24 cellular contexts compared by ENCODE assay signal in the genomic region with DNA sequence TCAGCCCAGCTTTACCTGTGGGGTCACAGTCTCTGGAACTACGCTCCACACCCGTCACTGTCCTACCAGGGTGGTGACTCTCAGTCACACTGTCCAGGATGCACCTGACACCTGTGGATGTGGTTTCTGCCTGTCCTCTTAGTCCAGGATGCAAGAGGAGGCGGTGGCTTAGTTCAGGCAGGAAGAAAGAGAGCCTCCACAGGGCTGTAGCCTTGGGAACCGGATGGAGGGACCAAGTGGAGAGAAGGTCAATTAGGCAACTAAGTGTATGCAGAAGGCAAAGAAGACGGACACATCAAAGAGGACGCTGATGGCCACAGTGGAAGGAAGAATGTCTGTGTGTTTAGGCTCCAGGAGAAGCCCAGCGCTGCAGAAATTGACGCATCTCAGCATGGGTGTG.
"Had no signal": no experiment of that assay in that cellular context is flagged by ENCODE, and none has a peak within 500 bp of the region (broad histone marks: within the 10 kb centered on the region; RNA-seq: fewer than 3 reads in every experiment).

No MANE protein-coding gene starts in this region.

- H3K4me1 ChIP-seq: breast epithelium had no signal

- ATAC-seq: activated CD8-positive, alpha-beta memory T cell treated with anti-CD3 and anti-CD28 coated beads, Interleukin-2, amount 10 ng/mL, durations not matched to agents 7 days and 5 days had no signal

- H3K36me3 ChIP-seq: breast epithelium had no signal

- H3K4me3 ChIP-seq: breast epithelium had no signal

- H3K27ac Mint-ChIP-seq: activated B cell treated with CpG ODN at 0.5 μM for 24 hours; activated CD4-positive, alpha-beta T cell treated with anti-CD3 and anti-CD28 coated beads, Interleukin-2, amount 10 ng/mL, durations not matched to agents 24 days and 14 days; activated CD8-positive, alpha-beta memory T cell treated with anti-CD3 and anti-CD28 coated beads, Interleukin-2, amount 10 ng/mL, durations not matched to agents 7 days and 5 days; activated naive CD4-positive, alpha-beta T cell treated with anti-CD3 and anti-CD28 coated beads, Interleukin-2, amount 50 U/mL, for 24 hours; activated T-cell treated with anti-CD3 and anti-CD28 coated beads, Interleukin-2, amount 50 U/mL, for 24 hours had no signal

- H3K27ac ChIP-seq: breast epithelium had no signal

- H3K9me3 ChIP-seq: breast epithelium had no signal

- DNase-seq: activated B cell treated with CpG ODN at 0.5 μM for 24 hours; activated CD4-positive, alpha-beta T cell treated with anti-CD3 and anti-CD28 coated beads for 1 hour; activated CD4-positive, alpha-beta T cell treated with anti-CD3 and anti-CD28 coated beads, Interleukin-2, amount 10 ng/mL, durations not matched to agents 24 days and 14 days; activated CD4-positive, alpha-beta T cell treated with anti-CD3 and anti-CD28 coated beads, Interleukin-2, amount 50 U/mL, for 48 hours; activated CD8-positive, alpha-beta memory T cell treated with anti-CD3 and anti-CD28 coated beads, Interleukin-2, amount 10 ng/mL, durations not matched to agents 7 days and 5 days; activated effector memory CD4-positive, alpha-beta T cell treated with Interleukin-2 at 50 U/mL for 16 hours; activated naive CD4-positive, alpha-beta T cell; aorta; caudate nucleus; Kasumi-1; NCI-H1048; NCI-H1930; NCI-H2171; NCI-H2227 treated with DMSO at 0.1 percent for 48 hours; NCI-H446 treated with DMSO at 0.1 percent for 48 hours; NCI-H526; NCI-H774; SHP77 treated with DMSO at 0.1 percent for 48 hours; T-helper 2 cell; T1000 had no signal

- H3K36me3 Mint-ChIP-seq: activated CD8-positive, alpha-beta memory T cell treated with anti-CD3 and anti-CD28 coated beads, Interleukin-2, amount 10 ng/mL, durations not matched to agents 7 days and 5 days; activated naive CD4-positive, alpha-beta T cell treated with anti-CD3 and anti-CD28 coated beads, Interleukin-2, amount 50 U/mL, for 24 hours had no signal

- H3K27me3 ChIP-seq: breast epithelium had no signal

- H3K9me3 Mint-ChIP-seq: activated B cell treated with CpG ODN at 0.5 μM for 24 hours; activated CD4-positive, alpha-beta T cell treated with anti-CD3 and anti-CD28 coated beads, Interleukin-2, amount 10 ng/mL, durations not matched to agents 24 days and 14 days; activated naive CD4-positive, alpha-beta T cell treated with anti-CD3 and anti-CD28 coated beads, Interleukin-2, amount 50 U/mL, for 24 hours; activated T-cell treated with anti-CD3 and anti-CD28 coated beads, Interleukin-2, amount 50 U/mL, for 24 hours had no signal

- H3K4me3 Mint-ChIP-seq: activated B cell treated with CpG ODN at 0.5 μM for 24 hours; activated CD4-positive, alpha-beta T cell treated with anti-CD3 and anti-CD28 coated beads, Interleukin-2, amount 10 ng/mL, durations not matched to agents 24 days and 14 days; activated CD8-positive, alpha-beta memory T cell treated with anti-CD3 and anti-CD28 coated beads, Interleukin-2, amount 10 ng/mL, durations not matched to agents 7 days and 5 days; activated naive CD4-positive, alpha-beta T cell treated with anti-CD3 and anti-CD28 coated beads, Interleukin-2, amount 50 U/mL, for 24 hours; activated T-cell treated with anti-CD3 and anti-CD28 coated beads, Interleukin-2, amount 50 U/mL, for 24 hours; activated T-helper 1 cell treated with anti-CD3 and anti-CD28 coated beads, Interleukin-12 subunit alpha, Interleukin-12 subunit beta, Interleukin-2, Interleukin-4 antibody, amounts not matched to agents 30 ng/mL and 10 ng/mL and 1 ng/mL, durations not matched to agents 14 hours and 24 hours and 36 hours had no signal

- H3K27me3 Mint-ChIP-seq: activated CD4-positive, alpha-beta T cell treated with anti-CD3 and anti-CD28 coated beads, Interleukin-2, amount 10 ng/mL, durations not matched to agents 24 days and 14 days; activated naive CD4-positive, alpha-beta T cell treated with anti-CD3 and anti-CD28 coated beads, Interleukin-2, amount 50 U/mL, for 24 hours; activated T-cell treated with anti-CD3 and anti-CD28 coated beads, Interleukin-2, amount 50 U/mL, for 24 hours had no signal
